In the genomic region with DNA sequence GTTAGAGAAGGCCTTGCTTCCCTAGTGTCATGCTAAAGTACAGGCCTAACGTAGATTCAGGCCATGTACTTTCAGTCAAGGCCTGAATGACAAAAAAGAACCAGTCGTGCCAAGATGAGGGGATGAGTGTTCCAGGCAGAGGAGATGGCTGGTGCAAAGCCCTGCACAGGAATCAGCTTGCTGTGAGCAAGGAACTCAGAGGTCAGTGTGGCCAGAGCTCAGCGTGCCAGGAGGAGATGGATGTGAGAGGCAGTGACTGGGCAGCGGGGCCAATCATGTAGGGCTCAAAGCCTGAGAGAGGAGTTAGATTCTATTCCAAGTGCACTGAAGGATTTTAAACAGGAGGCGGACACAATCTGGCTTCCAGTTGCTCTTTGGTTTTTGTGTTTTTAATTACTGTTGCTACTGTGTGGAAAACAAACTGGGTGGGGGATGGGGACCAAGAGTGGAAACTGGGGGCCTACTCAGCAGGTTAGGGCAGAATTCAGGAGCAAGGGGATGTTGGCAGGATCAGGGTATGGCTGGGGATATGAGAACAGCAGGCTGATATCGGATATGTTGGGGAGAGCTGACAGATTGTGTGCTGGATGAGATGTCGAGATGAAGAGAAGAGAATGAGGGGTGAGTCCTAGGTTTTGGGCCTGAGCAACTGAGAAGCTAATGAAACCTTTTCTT, we compare ENCODE assay signal across 14 cellular contexts.
A peak's percentile ranks its signal among the peaks of the same experiment; 100 is the strongest.
DNase-seq lines count a peak whose midpoint lies in the region; ATAC-seq and TF ChIP-seq lines count a peak whose summit lies in the region.
"Had no signal": no experiment of that assay in that cellular context is flagged by ENCODE, and none has a peak within 500 bp of the region (broad histone marks: within the 10 kb centered on the region; RNA-seq: fewer than 3 reads in every experiment).

No MANE protein-coding gene starts in this region.

- no peaks in the 10 kb centered on the region for H3K4me1 ChIP-seq in CD4-positive, CD25-positive, alpha-beta regulatory T cell (ENCODE audit: control insufficient read depth, insufficient read depth, low read length, poor library complexity, severe bottlenecking)
- peaks cover 15 to 73% (median 55%) of the 10 kb centered on the region in 9 donors for H3K4me1 ChIP-seq in heart right ventricle
- peaks cover 40% of the 10 kb centered on the region for H3K4me1 ChIP-seq in psoas muscle
- peaks cover 39% of the 10 kb centered on the region for H3K4me1 ChIP-seq in MM.1S (ENCODE audit: low read length)

- H3K27me3 ChIP-seq in CD4-positive, CD25-positive, alpha-beta regulatory T cell (ENCODE audit: control insufficient read depth, insufficient read depth, low read length) = no peaks in the 10 kb centered on the region
- H3K27me3 ChIP-seq in heart right ventricle (no peaks in the 10 kb centered on the region), psoas muscle (ENCODE audit: insufficient read depth in 3 of 3, low read length in 2 of 3) (no peaks in the 10 kb centered on the region), MM.1S (replicated peaks; ENCODE audit: insufficient read depth, low read length) (no peaks in the 10 kb centered on the region)
- H3K27me3 ChIP-seq: brain microvascular endothelial cell, upper lobe of left lung had no signal

- peak overlapping the region in 2 of 3 donors; percentile 3 to 33 for H3K27ac Mint-ChIP-seq in CD4-positive, CD25-positive, alpha-beta regulatory T cell
- H3K27ac Mint-ChIP-seq in activated CD4-positive, alpha-beta memory T cell treated with anti-CD3 and anti-CD28 coated beads, Interleukin-2, amount 10 ng/mL, durations not matched to agents 7 days and 5 days = no peak overlapping the region
- H3K27ac Mint-ChIP-seq: activated CD4-positive, alpha-beta memory T cell treated with anti-CD3 and anti-CD28 coated beads for 36 hours had no signal

- no peak overlapping the region for H3K4me3 ChIP-seq in CD4-positive, CD25-positive, alpha-beta regulatory T cell (ENCODE audit: low read depth, low read length)
- H3K4me3 ChIP-seq in heart right ventricle (no peak overlapping the region), psoas muscle (no peak overlapping the region), MM.1S (ENCODE audit: low read length) (no peak overlapping the region)
- H3K4me3 ChIP-seq: lung, upper lobe of left lung had no signal

- POLR2A ChIA-PET in activated CD4-positive, alpha-beta memory T cell treated with anti-CD3 and anti-CD28 coated beads, Interleukin-2, amount 10 ng/mL, durations not matched to agents 7 days and 5 days (lab: Charles Lee) = interaction anchor here (1.2 kb wide), 1 partner anchor 9 kb away, joined by 4 read pairs; no protein-coding TSS in a partner anchor

- peaks cover 15% of the 10 kb centered on the region for H3K36me3 Mint-ChIP-seq in CD4-positive, CD25-positive, alpha-beta regulatory T cell
- no peaks in the 10 kb centered on the region for H3K36me3 Mint-ChIP-seq in activated CD4-positive, alpha-beta memory T cell treated with anti-CD3 and anti-CD28 coated beads, Interleukin-2, amount 10 ng/mL, durations not matched to agents 7 days and 5 days (ENCODE audit: low read depth)
- H3K36me3 Mint-ChIP-seq: activated CD4-positive, alpha-beta memory T cell treated with anti-CD3 and anti-CD28 coated beads for 36 hours had no signal

- no peaks in the 10 kb centered on the region for H3K79me2 ChIP-seq in MM.1S (ENCODE audit: low read length)

- no peak overlapping the region for H2AFZ ChIP-seq in MM.1S (ENCODE audit: low read length)

- ATAC-seq in CD4-positive, CD25-positive, alpha-beta regulatory T cell (ENCODE audit: low read depth in 2 of 2) = no peak
- ATAC-seq in heart right ventricle = peak in 6 of 8 donors; percentile 25 to 74 (median 54)
- ATAC-seq in psoas muscle = peak; percentile 77 to 89 (median 88)
- ATAC-seq in HG03571 (IDR thresholded peaks at IDR 0.05; ENCODE audit: unreplicated experiment) = no peak

- H3K27ac ChIP-seq in CD4-positive, CD25-positive, alpha-beta regulatory T cell (ENCODE audit: insufficient read depth, low read length, poor library complexity, severe bottlenecking) = no peak overlapping the region
- H3K27ac ChIP-seq in heart right ventricle = peak overlapping the region; percentile 14 to 69 (median 48)
- peak overlapping the region; percentile 63 for H3K27ac ChIP-seq in psoas muscle
- H3K27ac ChIP-seq in MM.1S (ENCODE audit: low read length) = no peak overlapping the region
- H3K27ac ChIP-seq: brain microvascular endothelial cell had no signal

- H3K9ac ChIP-seq in MM.1S (ENCODE audit: low read length) = no peak overlapping the region

- peaks cover 10% of the 10 kb centered on the region; the same call in 1 of the 2 replicates for H3F3A ChIP-seq in MM.1S (ENCODE audit: insufficient read depth, low read length)

- H3K9me2 ChIP-seq in MM.1S (replicated peaks; ENCODE audit: insufficient read depth, low read length) = no peaks in the 10 kb centered on the region

- no peak for TF ChIP-seq CTCF in heart right ventricle (IDR thresholded peaks at IDR 0.05)
- no peak for TF ChIP-seq CTCF in psoas muscle (IDR thresholded peaks at IDR 0.05)
- TF ChIP-seq CTCF in MM.1S (IDR thresholded peaks at IDR 0.05; ENCODE audit: low read length) = no peak

- no peaks in the 10 kb centered on the region for H3K27me3 Mint-ChIP-seq in CD4-positive, CD25-positive, alpha-beta regulatory T cell
- H3K27me3 Mint-ChIP-seq in activated CD4-positive, alpha-beta memory T cell treated with anti-CD3 and anti-CD28 coated beads, Interleukin-2, amount 10 ng/mL, durations not matched to agents 7 days and 5 days = no peaks in the 10 kb centered on the region
- H3K27me3 Mint-ChIP-seq: activated CD4-positive, alpha-beta memory T cell treated with anti-CD3 and anti-CD28 coated beads for 36 hours had no signal

- 63 to 70% methylated on average over 7 of the region's 7 CpGs for WGBS in heart right ventricle, 2 donors
- WGBS in psoas muscle, 3 donors = 25 to 40% (median 34%) methylated on average over 7 of the region's 7 CpGs

- H3K9me3 ChIP-seq in CD4-positive, CD25-positive, alpha-beta regulatory T cell (ENCODE audit: control insufficient read depth in 2 of 2, low read length in 2 of 2) = no peaks in the 10 kb centered on the region
- H3K9me3 ChIP-seq in heart right ventricle = no peaks in the 10 kb centered on the region
- no peaks in the 10 kb centered on the region for H3K9me3 ChIP-seq in psoas muscle
- H3K9me3 ChIP-seq in MM.1S (replicated peaks; ENCODE audit: insufficient read depth, low read length) = no peaks in the 10 kb centered on the region
- H3K9me3 ChIP-seq: upper lobe of left lung had no signal

- peaks cover 0 to 2% (median 0%) of the 10 kb centered on the region in 4 donors for H3K4me1 Mint-ChIP-seq in CD4-positive, CD25-positive, alpha-beta regulatory T cell
- peaks cover 28% of the 10 kb centered on the region for H3K4me1 Mint-ChIP-seq in activated CD4-positive, alpha-beta memory T cell treated with anti-CD3 and anti-CD28 coated beads, Interleukin-2, amount 10 ng/mL, durations not matched to agents 7 days and 5 days

- DNase-seq in CD4-positive, CD25-positive, alpha-beta regulatory T cell = no peak
- peak in 33 of 58 donors; percentile 25 to 81 (median 51) for DNase-seq in anterior cingulate cortex (lab: John Stamatoyannopoulos, UW)
- DNase-seq in heart right ventricle = peak in 1 of 2 donors; percentile 29
- peak; percentile 43 to 76 for DNase-seq in psoas muscle
- DNase-seq in GM19238 (ENCODE audit: insufficient read length, low spot score) = no peak
- no peak for DNase-seq in activated CD4-positive, alpha-beta memory T cell treated with anti-CD3 and anti-CD28 coated beads, Interleukin-2, amount 10 ng/mL, durations not matched to agents 7 days and 5 days
- no peak for DNase-seq in MM.1S
- DNase-seq: activated CD4-positive, alpha-beta memory T cell treated with anti-CD3 and anti-CD28 coated beads for 36 hours; activated effector memory CD4-positive, alpha-beta T cell treated with Interleukin-2 at 50 U/mL for 16 hours; brain microvascular endothelial cell; stimulated activated CD4-positive, alpha-beta T cell treated with anti-CD3 and anti-CD28 coated beads, Interleukin-12 subunit alpha, Interleukin-12 subunit beta, amount 100 ng/mL, for 4 hours; upper lobe of left lung had no signal

- H3K4me3 Mint-ChIP-seq in CD4-positive, CD25-positive, alpha-beta regulatory T cell = no peak overlapping the region
- no peak overlapping the region for H3K4me3 Mint-ChIP-seq in activated CD4-positive, alpha-beta memory T cell treated with anti-CD3 and anti-CD28 coated beads, Interleukin-2, amount 10 ng/mL, durations not matched to agents 7 days and 5 days
- H3K4me3 Mint-ChIP-seq: activated CD4-positive, alpha-beta memory T cell treated with anti-CD3 and anti-CD28 coated beads for 36 hours had no signal

- CTCF ChIA-PET in activated CD4-positive, alpha-beta memory T cell treated with anti-CD3 and anti-CD28 coated beads, Interleukin-2, amount 10 ng/mL, durations not matched to agents 7 days and 5 days (lab: Charles Lee) = interaction anchor here (1.2 to 2.0 kb wide), 2 partner anchors 9 kb away, joined by 3 to 10 read pairs; no protein-coding TSS in a partner anchor

- intact Hi-C loops in heart right ventricle (cut with DNase I) = loop anchor here in 3 of 10 donors (5.0 to 10.0 kb wide), 3 partner anchors 83 to 137 kb away; no protein-coding TSS in a partner anchor
- intact Hi-C loops in psoas muscle (cut with DNase I) = loop anchor here in 1 of 2 donors (5.0 kb wide), 2 partner anchors 64 to 91 kb away; a partner anchor contains a TSS

- no peak overlapping the region for H3K4me2 ChIP-seq in MM.1S (ENCODE audit: low read depth, low read length)

- H3K36me3 ChIP-seq in CD4-positive, CD25-positive, alpha-beta regulatory T cell (ENCODE audit: control insufficient read depth, insufficient read depth, low read length) = peaks cover 2% of the 10 kb centered on the region
- H3K36me3 ChIP-seq in heart right ventricle (no peaks in the 10 kb centered on the region), psoas muscle (ENCODE audit: insufficient read depth in 1 of 2, low read depth in 1 of 2) (no peaks in the 10 kb centered on the region), MM.1S (replicated peaks; ENCODE audit: insufficient read depth, low read length) (no peaks in the 10 kb centered on the region)
- H3K36me3 ChIP-seq: brain microvascular endothelial cell, upper lobe of left lung had no signal

- H4K20me1 ChIP-seq in MM.1S (ENCODE audit: insufficient read depth, low read length) = no peaks in the 10 kb centered on the region

- no peaks in the 10 kb centered on the region for H3K9me3 Mint-ChIP-seq in CD4-positive, CD25-positive, alpha-beta regulatory T cell
- H3K9me3 Mint-ChIP-seq in activated CD4-positive, alpha-beta memory T cell treated with anti-CD3 and anti-CD28 coated beads, Interleukin-2, amount 10 ng/mL, durations not matched to agents 7 days and 5 days = no peaks in the 10 kb centered on the region
- H3K9me3 Mint-ChIP-seq: activated CD4-positive, alpha-beta memory T cell treated with anti-CD3 and anti-CD28 coated beads for 36 hours had no signal

Comparison
In these comparisons a context has a peak if more than half of its experiments do, and no peak if none do; other contexts are left out.
1. ATAC-seq: peak in heart right ventricle (6 of 8) and psoas muscle (4 of 4); none in CD4-positive, CD25-positive, alpha-beta regulatory T cell (0 of 2) and HG03571 (single experiment).
2. DNase-seq: peak in anterior cingulate cortex (33 of 58) and psoas muscle (2 of 2); none in CD4-positive, CD25-positive, alpha-beta regulatory T cell (0 of 3), GM19238 (single experiment), activated CD4-positive, alpha-beta memory T cell treated with anti-CD3 and anti-CD28 coated beads, Interleukin-2, amount 10 ng/mL, durations not matched to agents 7 days and 5 days (single experiment) and MM.1S (single experiment).
3. H3K27ac ChIP-seq: peak in heart right ventricle (10 of 10) and psoas muscle (single experiment); none in CD4-positive, CD25-positive, alpha-beta regulatory T cell (single experiment) and MM.1S (single experiment).